11 cellular contexts compared by ENCODE assay signal in the genomic region with DNA sequence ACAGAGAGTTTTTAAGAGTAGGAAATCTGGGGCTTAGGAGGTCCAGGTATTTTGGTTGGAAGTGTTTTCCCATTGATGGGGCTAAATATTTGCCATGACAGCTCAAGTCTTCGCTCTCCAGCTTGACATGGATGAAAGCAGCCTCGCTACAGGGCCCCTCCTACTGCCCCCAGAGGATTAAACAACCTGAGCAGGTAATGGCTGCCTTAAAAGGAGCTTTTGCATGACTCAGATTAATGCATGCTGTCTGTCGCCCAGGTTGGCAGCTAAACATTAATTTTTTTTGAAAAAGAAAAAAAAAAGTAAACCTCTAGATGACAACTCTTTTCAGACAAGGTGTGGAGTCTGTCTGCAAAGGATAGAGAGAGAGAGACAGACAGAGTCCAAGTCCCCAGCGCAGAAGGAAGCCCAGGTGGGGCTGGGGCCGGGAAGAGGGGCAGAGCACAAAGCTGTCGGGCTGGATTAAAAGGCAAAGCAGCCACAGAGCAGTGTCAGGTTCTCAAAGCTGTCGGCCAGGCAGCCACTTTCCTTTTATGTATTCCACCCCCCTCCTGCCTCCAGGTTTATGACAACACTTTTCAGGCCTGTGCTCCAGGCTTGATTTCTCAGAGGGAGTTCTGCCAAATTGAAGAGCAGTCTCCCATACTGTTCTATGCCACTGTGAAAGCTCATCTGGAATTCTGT.
DNase-seq lines count a peak whose midpoint lies in the region; ATAC-seq and TF ChIP-seq lines count a peak whose summit lies in the region.
"Had no signal": no experiment of that assay in that cellular context is flagged by ENCODE, and none has a peak within 500 bp of the region (broad histone marks: within the 10 kb centered on the region; RNA-seq: fewer than 3 reads in every experiment).

No MANE protein-coding gene starts in this region.

- H3K4me1 ChIP-seq in RWPE2 (ENCODE audit: insufficient read depth, poor library complexity, severe bottlenecking) (peaks cover 52% of the 10 kb centered on the region), skeletal muscle tissue (ENCODE audit: control insufficient read depth in 3 of 3, insufficient read depth in 3 of 3, low read length in 3 of 3) (peaks cover 25 to 45% (median 39%) of the 10 kb centered on the region in 3 donors)
- H3K4me1 ChIP-seq: adrenal gland had no signal

- H3K9me3 ChIP-seq in RWPE2 (ENCODE audit: severe bottlenecking), result no peaks in the 10 kb centered on the region
- H3K9me3 ChIP-seq in skeletal muscle tissue (ENCODE audit: control insufficient read depth in 3 of 3, low read length in 3 of 3), result no peaks in the 10 kb centered on the region
- H3K9me3 ChIP-seq: adrenal gland had no signal

- no peak overlapping the region for H3K4me3 ChIP-seq in RWPE2 (ENCODE audit: severe bottlenecking)
- H3K4me3 ChIP-seq in skeletal muscle tissue (ENCODE audit: low read length in 3 of 3), result no peak overlapping the region
- H3K4me3 ChIP-seq: adrenal gland had no signal

- no peaks in the 10 kb centered on the region for H3K27me3 ChIP-seq in RWPE2 (ENCODE audit: insufficient read depth, poor library complexity, severe bottlenecking)
- H3K27me3 ChIP-seq in skeletal muscle tissue (ENCODE audit: control insufficient read depth in 3 of 3, insufficient read depth in 3 of 3, low read length in 3 of 3), result no peaks in the 10 kb centered on the region
- H3K27me3 ChIP-seq: adrenal gland had no signal

- ATAC-seq in RWPE2 (ENCODE audit: low read depth), result peak; percentile 13; the same call in 1 of the 3 replicates

- H3K36me3 ChIP-seq in RWPE2 (ENCODE audit: low read depth), result peaks cover 81% of the 10 kb centered on the region
- H3K36me3 ChIP-seq in skeletal muscle tissue (ENCODE audit: control insufficient read depth in 3 of 3, insufficient read depth in 3 of 3, low read length in 3 of 3), result peaks cover 3 to 23% (median 11%) of the 10 kb centered on the region in 3 donors
- H3K36me3 ChIP-seq: adrenal gland had no signal

- DNase-seq in NCI-H345 (lab: John Stamatoyannopoulos, UW) (peak; percentile 12), NCI-H345 treated with DMSO at 0.1 percent for 48 hours (lab: John Stamatoyannopoulos, UW; ENCODE audit: unreplicated experiment) (no peak), RWPE2 (ENCODE audit: low spot score) (no peak), iPS-NIHi7 (ENCODE audit: extremely low spot score) (peak; percentile 65), globus pallidus (ENCODE audit: low spot score) (no peak), NCI-H146 (lab: John Stamatoyannopoulos, UW) (no peak), CD1c-positive myeloid dendritic cell (ENCODE audit: extremely low spot score) (no peak)
- DNase-seq: adrenal gland, foreskin melanocyte, NCI-H1930 had no signal

- no peak for TF ChIP-seq CTCF in RWPE2 (IDR thresholded peaks at IDR 0.05; ENCODE audit: poor library complexity, severe bottlenecking)

- H3K27ac ChIP-seq in RWPE2 (ENCODE audit: poor library complexity, severe bottlenecking), result peak overlapping the region; percentile 98
- peak overlapping the region; percentile 88 for H3K27ac ChIP-seq in skeletal muscle tissue (ENCODE audit: low read depth, low read length)

- H3K9ac ChIP-seq in skeletal muscle tissue (ENCODE audit: low read depth in 1 of 3, low read length in 3 of 3), result peak overlapping the region in 1 of 3 donors; percentile 46

Comparison
In these comparisons a context has a peak if more than half of its experiments do, and no peak if none do; other contexts are left out.
1. DNase-seq: peak in NCI-H345 (single experiment) and iPS-NIHi7 (single experiment); none in NCI-H345 treated with DMSO at 0.1 percent for 48 hours (single experiment), RWPE2 (single experiment), globus pallidus (single experiment), NCI-H146 (single experiment) and CD1c-positive myeloid dendritic cell (single experiment).